Comparison of ENCODE assay signal across 29 cellular contexts in genomic region chr5:94916619-94917018, GRCh38.
"Had no signal": no experiment of that assay in that cellular context is flagged by ENCODE, and none has a peak within 500 bp of the region (broad histone marks: within the 10 kb centered on the region; RNA-seq: fewer than 3 reads in every experiment).

No MANE protein-coding gene starts in this region.

- H3K27me3 ChIP-seq: breast epithelium, right atrium auricular region, suprapubic skin, tibial nerve, vagina had no signal

- ATAC-seq: activated CD4-positive, CD25-positive, alpha-beta regulatory T cell treated with anti-CD3 and anti-CD28 coated beads, Interleukin-2, amount 50 U/mL, for 24 hours; left cardiac atrium; naive thymus-derived CD8-positive, alpha-beta T cell; T-helper 17 cell had no signal

- H3K4me3 ChIP-seq: breast epithelium, right atrium auricular region, smooth muscle cell, suprapubic skin, tibial nerve, vagina had no signal

- H3K4me1 ChIP-seq: breast epithelium, parathyroid adenoma, right atrium auricular region, suprapubic skin, tibial nerve, vagina had no signal

- H3K36me3 ChIP-seq: breast epithelium, right atrium auricular region, suprapubic skin, tibial nerve, vagina, WERI-Rb-1 had no signal

- DNase-seq: activated CD4-positive, alpha-beta T cell treated with anti-CD3 and anti-CD28 coated beads for 48 hours; activated CD4-positive, alpha-beta T cell treated with anti-CD3 and anti-CD28 coated beads, Interleukin-2, amount 50 U/mL, for 48 hours; activated CD8-positive, alpha-beta memory T cell treated with anti-CD3 and anti-CD28 coated beads, Interleukin-2, amount 50 U/mL, for 4 hours; activated effector memory CD4-positive, alpha-beta T cell treated with anti-CD3 and anti-CD28 coated beads, Interleukin-2, amount 50 U/mL, for 16 hours; activated naive CD4-positive, alpha-beta T cell treated with anti-CD3 and anti-CD28 coated beads, Interleukin-2, amount 10 ng/mL, durations not matched to agents 7 days and 5 days; activated naive CD8-positive, alpha-beta T cell treated with anti-CD3 and anti-CD28 coated beads, Interleukin-2, amount 10 ng/mL, durations not matched to agents 7 days and 5 days; activated T-cell treated with anti-CD3 and anti-CD28 coated beads, Interleukin-2, amount 50 U/mL, for 1 hour; dermis blood vessel endothelial cell; effector CD4-positive, alpha-beta T cell; erythroblast; head of caudate nucleus; hippocampal formation; left cardiac atrium; naive thymus-derived CD8-positive, alpha-beta T cell; nucleus accumbens; stimulated activated CD4-positive, alpha-beta T cell treated with anti-CD3 and anti-CD28 coated beads, Interleukin-15, amount 100 ng/mL, for 24 hours; stimulated activated CD4-positive, alpha-beta T cell treated with anti-CD3 and anti-CD28 coated beads, Interleukin-2, amount 100 ng/mL, for 24 hours; stimulated activated naive CD4-positive, alpha-beta T cell; T-helper 17 cell; T1000; WERI-Rb-1 had no signal

- H3K27ac ChIP-seq: breast epithelium, parathyroid adenoma, right atrium auricular region, suprapubic skin, tibial nerve, vagina, WERI-Rb-1 had no signal

- H3K9me3 ChIP-seq: breast epithelium, right atrium auricular region, suprapubic skin, tibial nerve, vagina had no signal
